ENCODE assay signal across 10 cellular contexts in the genomic region with DNA sequence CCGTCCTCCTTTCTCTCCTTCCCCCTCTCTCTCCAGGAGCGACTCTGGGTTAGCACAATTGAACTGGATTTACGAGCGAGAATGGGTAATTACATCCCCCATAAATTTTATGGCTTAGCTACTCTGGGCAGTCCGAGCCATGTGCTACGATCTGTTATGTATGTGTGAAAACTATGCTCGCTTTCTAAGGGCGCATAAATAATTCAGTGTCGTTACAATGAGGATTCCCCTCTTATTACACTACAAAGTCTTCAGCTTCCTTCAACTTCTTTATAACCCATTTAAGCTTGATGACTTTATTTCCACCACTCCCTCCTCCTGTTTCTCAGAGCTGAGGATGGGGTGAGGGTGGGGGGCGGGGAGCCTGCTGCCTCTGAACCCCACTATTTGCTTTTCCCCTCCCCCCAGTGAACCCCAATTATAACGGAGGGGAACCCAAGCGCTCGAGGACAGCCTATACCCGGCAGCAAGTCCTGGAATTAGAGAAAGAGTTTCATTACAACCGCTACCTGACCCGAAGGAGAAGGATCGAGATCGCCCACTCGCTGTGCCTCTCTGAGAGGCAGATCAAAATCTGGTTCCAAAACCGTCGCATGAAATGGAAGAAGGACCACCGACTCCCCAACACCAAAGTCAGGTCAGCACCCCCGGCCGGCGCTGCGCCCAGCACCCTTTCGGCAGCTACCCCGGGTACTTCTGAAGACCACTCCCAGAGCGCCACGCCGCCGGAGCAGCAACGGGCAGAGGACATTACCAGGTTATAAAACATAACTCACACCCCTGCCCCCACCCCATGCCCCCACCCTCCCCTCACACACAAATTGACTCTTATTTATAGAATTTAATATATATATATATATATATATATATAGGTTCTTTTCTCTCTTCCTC. TPM values are rescaled to one million over a fixed set of nuclear protein-coding genes. Genes with fewer than 3 reads are reported as not detected.
DNase-seq lines count a peak whose midpoint lies in the region; TF ChIP-seq lines count a peak whose summit lies in the region.
"Had no signal": no experiment of that assay in that cellular context is flagged by ENCODE, and none has a peak within 500 bp of the region (broad histone marks: within the 10 kb centered on the region; RNA-seq: fewer than 3 reads in every experiment).

No MANE protein-coding gene starts in this region.

- no peaks in the 10 kb centered on the region for H3F3A ChIP-seq in OCI-LY1 (ENCODE audit: insufficient read depth, low read length)

- H3K79me2 ChIP-seq in OCI-LY1 (ENCODE audit: insufficient read depth, low read length) (no peaks in the 10 kb centered on the region), fibroblast of lung (ENCODE audit: control insufficient read depth, insufficient read depth, low read length) (no peaks in the 10 kb centered on the region)

- no peak overlapping the region for H3K4me3 Mint-ChIP-seq in endodermal cell

- H3K4me1 ChIP-seq in OCI-LY1 (ENCODE audit: insufficient read depth, low read length, severe bottlenecking): peaks cover 31% of the 10 kb centered on the region
- no peaks in the 10 kb centered on the region for H3K4me1 ChIP-seq in fibroblast of lung (ENCODE audit: control insufficient read depth, extremely low read depth, insufficient read depth, low read length)
- peaks cover 35% of the 10 kb centered on the region for H3K4me1 ChIP-seq in skeletal muscle satellite cell (ENCODE audit: control insufficient read depth, insufficient read depth, low read length)
- no peaks in the 10 kb centered on the region for H3K4me1 ChIP-seq in endodermal cell (ENCODE audit: control insufficient read depth, insufficient read depth, low read length)

- H3K9ac ChIP-seq in OCI-LY1 (ENCODE audit: low read length): peak overlapping the region; percentile 91
- no peak overlapping the region for H3K9ac ChIP-seq in fibroblast of lung (ENCODE audit: insufficient read depth, low read length)
- peak overlapping the region; percentile 82 for H3K9ac ChIP-seq in skeletal muscle satellite cell (ENCODE audit: low read depth, low read length)
- no peak overlapping the region for H3K9ac ChIP-seq in endodermal cell (ENCODE audit: extremely low read depth, low read length, poor library complexity, severe bottlenecking)

- H3K4me3 ChIP-seq in GM12865 (ENCODE audit: low read depth, low read length) (peak overlapping the region; percentile 83), OCI-LY1 (ENCODE audit: low read depth, low read length, poor library complexity, severe bottlenecking) (peak overlapping the region; percentile 77), fibroblast of lung (replicated peaks in 1 of 4; ENCODE audit: control extremely low read depth in 1 of 4, insufficient read depth in 1 of 4, low read depth in 3 of 4, low read length in 4 of 4) (peak overlapping the region; percentile 45 to 85 (median 61)), skeletal muscle satellite cell (ENCODE audit: low read length) (peak overlapping the region; percentile 73), endodermal cell (ENCODE audit: low read length) (no peak overlapping the region)

- H3K36me3 ChIP-seq in OCI-LY1 (ENCODE audit: insufficient read depth, low read length): no peaks in the 10 kb centered on the region
- no peaks in the 10 kb centered on the region for H3K36me3 ChIP-seq in fibroblast of lung (ENCODE audit: control insufficient read depth, insufficient read depth, low read length)
- H3K36me3 ChIP-seq in skeletal muscle satellite cell (ENCODE audit: insufficient read depth, low read length): peaks cover 9% of the 10 kb centered on the region
- H3K36me3 ChIP-seq in endodermal cell (ENCODE audit: control insufficient read depth, insufficient read depth, low read length): no peaks in the 10 kb centered on the region

- DNase-seq in GM12865 (ENCODE audit: low read depth): no peak
- no peak for DNase-seq in fibroblast of lung (ENCODE audit: low read depth in 2 of 2)
- DNase-seq in endodermal cell: no peak
- no peak for DNase-seq in nucleus accumbens (lab: John Stamatoyannopoulos, UW)
- no peak for DNase-seq in GM03348 (ENCODE audit: low spot score)
- DNase-seq: activated gamma-delta T cell treated with Interleukin-2 at 50 U/mL for 16 hours had no signal

- H3K36me3 Mint-ChIP-seq in endodermal cell (ENCODE audit: low read depth): no peaks in the 10 kb centered on the region

- H3K4me2 ChIP-seq in OCI-LY1 (ENCODE audit: low read length): peak overlapping the region; percentile 81
- peak overlapping the region; percentile 71 for H3K4me2 ChIP-seq in fibroblast of lung (ENCODE audit: extremely low read depth, insufficient read depth, low read length)
- peak overlapping the region; percentile 87 for H3K4me2 ChIP-seq in skeletal muscle satellite cell (ENCODE audit: low read length)

- no peak for TF ChIP-seq CTCF in GM12865 (IDR thresholded peaks at IDR 0.05; ENCODE audit: insufficient read depth, low read depth, low read length, missing control alignments)
- TF ChIP-seq CTCF in OCI-LY1 (IDR thresholded peaks at IDR 0.05; ENCODE audit: low read length): no peak
- TF ChIP-seq CTCF in fibroblast of lung (conservative IDR thresholded peaks at IDR 0.05 in 1 of 2, IDR thresholded peaks at IDR 0.05 in 1 of 2; ENCODE audit: low read depth in 1 of 2, low read length in 2 of 2): no peak
- TF ChIP-seq CTCF in endodermal cell (conservative IDR thresholded peaks at IDR 0.05): no peak

- no peaks in the 10 kb centered on the region for H3K9me2 ChIP-seq in OCI-LY1 (ENCODE audit: low read depth, low read length)

- H2AFZ ChIP-seq in OCI-LY1 (ENCODE audit: low read length) (no peak overlapping the region), fibroblast of lung (ENCODE audit: low read length) (peak overlapping the region; percentile 55)

- peaks cover 100% of the 10 kb centered on the region for H3K27me3 Mint-ChIP-seq in endodermal cell (ENCODE audit: insufficient read depth)

- H3K27ac Mint-ChIP-seq in endodermal cell: no peak overlapping the region

- no peaks in the 10 kb centered on the region for H3K27me3 ChIP-seq in OCI-LY1 (ENCODE audit: insufficient read depth, low read length)
- no peaks in the 10 kb centered on the region for H3K27me3 ChIP-seq in fibroblast of lung (ENCODE audit: control insufficient read depth, insufficient read depth, low read length)
- H3K27me3 ChIP-seq in skeletal muscle satellite cell (ENCODE audit: control insufficient read depth, insufficient read depth, low read length): no peaks in the 10 kb centered on the region
- H3K27me3 ChIP-seq in endodermal cell (ENCODE audit: control insufficient read depth, insufficient read depth, low read length, poor library complexity, severe bottlenecking): peaks cover 100% of the 10 kb centered on the region

- no peaks in the 10 kb centered on the region for H4K20me1 ChIP-seq in OCI-LY1 (ENCODE audit: insufficient read depth, low read length)
- H4K20me1 ChIP-seq in fibroblast of lung (ENCODE audit: control insufficient read depth, extremely low read depth, insufficient read depth, low read length): no peaks in the 10 kb centered on the region

- peaks cover 3% of the 10 kb centered on the region for H3K4me1 Mint-ChIP-seq in endodermal cell

- WGBS in endodermal cell (ENCODE audit: insufficient coverage in 1 of 2, insufficient read length in 1 of 2), 2 experiments: 4 to 5% methylated on average over 14 to 32 of the region's 33 CpGs

- H3K27ac ChIP-seq in OCI-LY1 (ENCODE audit: low read depth, low read length, poor library complexity, severe bottlenecking): no peak overlapping the region
- H3K27ac ChIP-seq in fibroblast of lung (ENCODE audit: insufficient read depth, low read length): no peak overlapping the region
- no peak overlapping the region for H3K27ac ChIP-seq in endodermal cell (ENCODE audit: low read depth, low read length)
- H3K27ac ChIP-seq: RWPE1 had no signal

- no peaks in the 10 kb centered on the region for H3K9me3 ChIP-seq in OCI-LY1 (ENCODE audit: low read length)
- no peaks in the 10 kb centered on the region for H3K9me3 ChIP-seq in fibroblast of lung (ENCODE audit: control insufficient read depth, insufficient read depth, low read depth, low read length)
- no peaks in the 10 kb centered on the region for H3K9me3 ChIP-seq in skeletal muscle satellite cell (replicated peaks; ENCODE audit: low read length)
- H3K9me3 ChIP-seq in endodermal cell (ENCODE audit: control insufficient read depth, low read length): no peaks in the 10 kb centered on the region

- no peaks in the 10 kb centered on the region for H3K9me3 Mint-ChIP-seq in endodermal cell

RNA-seq across cellular contexts. Expression of a gene that starts 1.1 kb away (rescaled TPM):
- total RNA-seq in fibroblast of lung (0.17 and 0.26 TPM in 2 replicates), endodermal cell (not detected)
- 0.17 and 0.98 TPM in 2 replicates for polyA plus RNA-seq in fibroblast of lung
- 0.91 and 2.5 TPM in 2 replicates for polyA plus RNA-seq in fibroblast of lung (2012)
- 1.5 TPM in 1 of 2 replicates, not detected in the other for polyA minus RNA-seq in fibroblast of lung (ENCODE audit: low replicate concordance)
- total RNA-seq in skeletal muscle satellite cell (2012; rRNA removed): 1.0 and 1.3 TPM in 2 replicates
- polyA plus RNA-seq in endodermal cell (2013, experiment 1 of 2): 13.4 TPM
- 10.3 TPM for polyA plus RNA-seq in endodermal cell (2013, experiment 2 of 2)
- total RNA-seq: pulmonary artery endothelial cell had no signal

RNA-seq across cellular contexts. Expression of a gene that starts 21.8 kb away (rescaled TPM):
- under 0.01 TPM in 1 of 2 replicates, not detected in the other for total RNA-seq in fibroblast of lung
- polyA plus RNA-seq in fibroblast of lung: 0.07 and 0.40 TPM in 2 replicates
- 0.22 and 0.65 TPM in 2 replicates for polyA plus RNA-seq in fibroblast of lung (2012)
- polyA minus RNA-seq in fibroblast of lung (ENCODE audit: low replicate concordance): not detected in 2 replicates
- total RNA-seq in skeletal muscle satellite cell (2012; rRNA removed): 1.1 and 1.3 TPM in 2 replicates
- not detected for total RNA-seq in endodermal cell
- polyA plus RNA-seq in endodermal cell (2013, experiment 1 of 2): 0.82 TPM
- polyA plus RNA-seq in endodermal cell (2013, experiment 2 of 2): 1.7 TPM
- total RNA-seq: pulmonary artery endothelial cell had no signal

RNA-seq across cellular contexts. Expression of a gene that starts 26.4 kb away (rescaled TPM):
- total RNA-seq in fibroblast of lung: 0.17 and 0.51 TPM in 2 replicates
- polyA plus RNA-seq in fibroblast of lung: 0.52 and 1.9 TPM in 2 replicates
- 1.0 and 2.5 TPM in 2 replicates for polyA plus RNA-seq in fibroblast of lung (2012)
- 4.6 TPM in 1 of 2 replicates, not detected in the other for polyA minus RNA-seq in fibroblast of lung (ENCODE audit: low replicate concordance)
- 2.5 and 4.6 TPM in 2 replicates for total RNA-seq in skeletal muscle satellite cell (2012; rRNA removed)
- not detected for total RNA-seq in endodermal cell
- polyA plus RNA-seq in endodermal cell (2013, experiment 1 of 2): 16.8 TPM
- 10.0 TPM for polyA plus RNA-seq in endodermal cell (2013, experiment 2 of 2)
- total RNA-seq: pulmonary artery endothelial cell had no signal

RNA-seq across cellular contexts. Expression of a gene that starts 45.9 kb away (rescaled TPM):
- total RNA-seq in fibroblast of lung (under 0.01 TPM in 1 of 2 replicates, not detected in the other), endodermal cell (not detected)
- polyA plus RNA-seq in fibroblast of lung: 0.49 and 2.1 TPM in 2 replicates
- 0.50 and 2.2 TPM in 2 replicates for polyA plus RNA-seq in fibroblast of lung (2012)
- polyA minus RNA-seq in fibroblast of lung (ENCODE audit: low replicate concordance): 1.7 TPM in 1 of 2 replicates, not detected in the other
- total RNA-seq in skeletal muscle satellite cell (2012; rRNA removed): 3.1 and 4.8 TPM in 2 replicates
- 3.3 TPM for polyA plus RNA-seq in endodermal cell (2013, experiment 1 of 2)
- polyA plus RNA-seq in endodermal cell (2013, experiment 2 of 2): 1.6 TPM
- total RNA-seq: pulmonary artery endothelial cell had no signal

RNA-seq across cellular contexts. Expression of a gene that starts 54.7 kb away (rescaled TPM):
- total RNA-seq in fibroblast of lung (0.26 TPM in 1 of 2 replicates, not detected in the other), endodermal cell (not detected)
- polyA plus RNA-seq in fibroblast of lung: 0.21 and 0.24 TPM in 2 replicates
- polyA plus RNA-seq in fibroblast of lung (2012): 0.22 and 0.54 TPM in 2 replicates
- polyA minus RNA-seq in fibroblast of lung (ENCODE audit: low replicate concordance): not detected in 2 replicates
- 4.1 and 7.6 TPM in 2 replicates for total RNA-seq in skeletal muscle satellite cell (2012; rRNA removed)
- polyA plus RNA-seq in endodermal cell (2013, experiment 1 of 2): 5.5 TPM
- polyA plus RNA-seq in endodermal cell (2013, experiment 2 of 2): 6.4 TPM
- total RNA-seq: pulmonary artery endothelial cell had no signal

Comparison
In these comparisons a context has a peak if more than half of its experiments do, and no peak if none do; other contexts are left out.
1. H3K9ac ChIP-seq: peak in OCI-LY1 (single experiment) and skeletal muscle satellite cell (single experiment); none in fibroblast of lung (single experiment) and endodermal cell (single experiment).
2. Peak in every context shown above with its lines, with median percentiles within 50 percentile points of each other: H3K4me2 ChIP-seq.